9 cellular contexts compared by ENCODE assay signal in the genomic region with DNA sequence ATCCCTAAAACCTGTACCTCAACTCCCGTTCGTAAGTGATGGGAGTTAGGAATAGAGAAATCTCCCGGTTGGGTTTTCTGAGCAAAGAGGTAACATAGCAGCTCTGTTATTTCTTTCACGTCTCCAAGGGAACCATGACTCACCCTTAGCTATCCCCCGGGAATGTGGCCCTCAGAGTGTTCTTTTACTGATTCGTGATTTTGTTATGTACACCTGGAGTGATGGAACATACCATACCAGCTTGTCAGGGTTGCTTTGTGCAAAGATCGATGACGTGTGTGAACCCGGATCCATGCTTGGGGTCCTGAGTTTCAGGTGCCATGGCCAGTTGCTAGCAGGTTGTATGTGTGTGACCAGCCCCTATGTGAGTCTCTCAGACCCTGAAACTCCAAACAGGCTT. TPM values are rescaled to one million over a fixed set of nuclear protein-coding genes. Genes with fewer than 3 reads are reported as not detected.
A peak's percentile ranks its signal among the peaks of the same experiment; 100 is the strongest.
DNase-seq lines count a peak whose midpoint lies in the region; ATAC-seq lines count a peak whose summit lies in the region.
"Had no signal": no experiment of that assay in that cellular context is flagged by ENCODE, and none has a peak within 500 bp of the region (broad histone marks: within the 10 kb centered on the region; RNA-seq: fewer than 3 reads in every experiment).

No MANE protein-coding gene starts in this region.

- H3K27ac ChIP-seq in caudate nucleus (ENCODE audit: low read depth, low read length), result peak overlapping the region; percentile 8

- no peaks in the 10 kb centered on the region; the same call in 1 of the 2 replicates for H3K36me3 ChIP-seq in MG63

- no peak overlapping the region for H3K4me3 ChIP-seq in MG63

- peak; percentile 75 for DNase-seq in EH (ENCODE audit: low read depth)
- DNase-seq in MG63, result peak; percentile 61
- DNase-seq in caudate nucleus (lab: John Stamatoyannopoulos, UW), result peak in 5 of 61 donors; percentile 0 to 17 (median 3)
- DNase-seq in lung microvascular endothelial cell (ENCODE audit: low read depth in 2 of 2), result peak; percentile 10 to 74
- no peak for DNase-seq in NCI-H1694 (lab: John Stamatoyannopoulos, UW)
- DNase-seq: DMS79 had no signal

- H3K9me3 ChIP-seq in MG63, result no peaks in the 10 kb centered on the region

- no peaks in the 10 kb centered on the region for H3K27me3 ChIP-seq in MG63

- ATAC-seq in GM18867 (IDR thresholded peaks at IDR 0.05; ENCODE audit: unreplicated experiment), result no peak
- no peak for ATAC-seq in HG02610 (IDR thresholded peaks at IDR 0.05; ENCODE audit: unreplicated experiment)
- no peak for ATAC-seq in GM19023 (IDR thresholded peaks at IDR 0.05; ENCODE audit: unreplicated experiment)

RNA-seq across cellular contexts. Expression of gene HPRT1, which starts 52.6 kb away (rescaled TPM):
- 48.4 and 49.7 TPM in 2 replicates for total RNA-seq in MG63 (2014; rRNA removed; shearing (Covaris generic); ENCODE audit: low replicate concordance)
- 9.1 and 12.2 TPM in 2 replicates for total RNA-seq in lung microvascular endothelial cell
